8 cellular contexts compared by ENCODE assay signal in genomic region chr7:2104107-2104710, GRCh38.
A peak's percentile ranks its signal among the peaks of the same experiment; 100 is the strongest.
DNase-seq lines count a peak whose midpoint lies in the region.

No MANE protein-coding gene starts in this region.

- H3K9me3 ChIP-seq in HUES6 (ENCODE audit: control insufficient read depth, insufficient read depth, low read depth, low read length) = no peaks in the 10 kb centered on the region

- H3K9ac ChIP-seq in HUES6 (ENCODE audit: low read length) = peak overlapping the region; percentile 6

- H3K27ac ChIP-seq in HUES6 (ENCODE audit: low read depth, low read length) = peak overlapping the region; percentile 37; the same call in 1 of the 2 replicates

- H3K4me1 ChIP-seq in HUES6 (ENCODE audit: control insufficient read depth, insufficient read depth, low read length) = peaks cover 50% of the 10 kb centered on the region

- no peaks in the 10 kb centered on the region for H3K36me3 ChIP-seq in HUES6 (ENCODE audit: control insufficient read depth, insufficient read depth, low read length)

- no peak overlapping the region for H3K4me3 ChIP-seq in HUES6 (ENCODE audit: low read depth, low read length)

- DNase-seq in D341Med (ENCODE audit: low spot score) (peak; percentile 94), islet precursor cell (peak; percentile 98), NCI-H2107 (lab: John Stamatoyannopoulos, UW) (no peak), NCI-H187 (lab: John Stamatoyannopoulos, UW) (no peak)
- DNase-seq in activated CD4-positive, CD25-positive, alpha-beta regulatory T cell treated with anti-CD3 and anti-CD28 coated beads, Interleukin-2, amount 50 U/mL, for 72 hours = peak; percentile 65
- peak; percentile 42 for DNase-seq in central memory CD4-positive, alpha-beta T cell
- DNase-seq in stimulated activated CD4-positive, alpha-beta T cell treated with anti-CD3 and anti-CD28 coated beads, Interleukin-15, amount 100 ng/mL, for 24 hours = peak; percentile 88

- H3K27me3 ChIP-seq in HUES6 (ENCODE audit: control insufficient read depth, insufficient read depth, low read length) = no peaks in the 10 kb centered on the region

Comparison
In these comparisons a context has a peak if more than half of its experiments do, and no peak if none do; other contexts are left out.
1. DNase-seq: peak in D341Med (single experiment), activated CD4-positive, CD25-positive, alpha-beta regulatory T cell treated with anti-CD3 and anti-CD28 coated beads, Interleukin-2, amount 50 U/mL, for 72 hours (single experiment), central memory CD4-positive, alpha-beta T cell (single experiment), islet precursor cell (single experiment) and stimulated activated CD4-positive, alpha-beta T cell treated with anti-CD3 and anti-CD28 coated beads, Interleukin-15, amount 100 ng/mL, for 24 hours (single experiment); none in NCI-H2107 (single experiment) and NCI-H187 (0 of 2).